ENCODE assay signal across 8 cellular contexts in genomic region chr1:18575620-18576019, GRCh38. TPM values are rescaled to one million over a fixed set of nuclear protein-coding genes. Genes with fewer than 3 reads are reported as not detected.
DNase-seq lines count a peak whose midpoint lies in the region; ATAC-seq and TF ChIP-seq lines count a peak whose summit lies in the region.

No MANE protein-coding gene starts in this region.

- no peak overlapping the region for H3K27ac Mint-ChIP-seq in nephron

- H3K4me3 Mint-ChIP-seq in nephron, result no peak overlapping the region

- H3K9me3 ChIP-seq in SJCRH30 (replicated peaks), result no peaks in the 10 kb centered on the region

- H3K9me3 Mint-ChIP-seq in nephron, result no peaks in the 10 kb centered on the region

- H3K36me3 Mint-ChIP-seq in nephron (ENCODE audit: low read depth), result no peaks in the 10 kb centered on the region

- no peak for ATAC-seq in HG03439 (IDR thresholded peaks at IDR 0.05; ENCODE audit: unreplicated experiment)
- no peak for ATAC-seq in HG03196 (IDR thresholded peaks at IDR 0.05; ENCODE audit: unreplicated experiment)

- TF ChIP-seq CTCF in AG09309 (IDR thresholded peaks at IDR 0.05; ENCODE audit: control insufficient read depth, insufficient read depth, low read depth, low read length, missing control alignments) (peak; percentile 71), GM13976 (IDR thresholded peaks at IDR 0.05; ENCODE audit: borderline replicate concordance, control extremely low read depth, extremely low read depth, insufficient read depth, missing control alignments) (peak; percentile 58), nephron (IDR thresholded peaks at IDR 0.05; ENCODE audit: unreplicated experiment in 3 of 3) (peak; percentile 74 to 80 (median 79))

- H3K4me3 ChIP-seq in AG09309 (ENCODE audit: control insufficient read depth, low read depth, low read length), result no peak overlapping the region
- no peak overlapping the region for H3K4me3 ChIP-seq in SJCRH30

- H3K4me1 Mint-ChIP-seq in nephron, result no peaks in the 10 kb centered on the region

- H3K27me3 Mint-ChIP-seq in nephron (ENCODE audit: low read depth), result peaks cover 43% of the 10 kb centered on the region

- intact Hi-C loops in posterior vena cava (cut with DNase I), result no loop called here

- H3K36me3 ChIP-seq in SJCRH30, result no peaks in the 10 kb centered on the region

- H3K4me1 ChIP-seq in SJCRH30, result no peaks in the 10 kb centered on the region

- in situ Hi-C loops in GM13976 (cut with MboI; ENCODE audit: low sequenced_read_pairs, unreplicated experiment), result no loop called here

- no peak overlapping the region for H3K27ac ChIP-seq in SJCRH30

- H3K27me3 ChIP-seq in SJCRH30, result peaks cover 8% of the 10 kb centered on the region

- DNase-seq in AG09309 (ENCODE audit: low read depth) (no peak), GM13976 (ENCODE audit: low spot score) (peak; percentile 80), SJCRH30 (peak; percentile 41 to 47), posterior vena cava (ENCODE audit: low spot score) (no peak)
- DNase-seq in effector CD4-positive, alpha-beta T cell, result peak; percentile 29

RNA-seq across cellular contexts. Expression of gene PAX7, which starts 55.0 kb away (rescaled TPM):
- 0.16 TPM in 1 of 2 replicates, not detected in the other for total RNA-seq in SJCRH30 (2014; rRNA removed; shearing (Covaris generic))
- not detected for total RNA-seq in posterior vena cava

Comparison
In these comparisons a context has a peak if more than half of its experiments do, and no peak if none do; other contexts are left out.
1. DNase-seq: peak in GM13976 (single experiment), SJCRH30 (2 of 2) and effector CD4-positive, alpha-beta T cell (single experiment); none in AG09309 (single experiment) and posterior vena cava (single experiment).
2. Peak in every context shown above with its lines, with median percentiles within 50 percentile points of each other: CTCF ChIP-seq.